Comparison of ENCODE assay signal across 27 cellular contexts in the genomic region with DNA sequence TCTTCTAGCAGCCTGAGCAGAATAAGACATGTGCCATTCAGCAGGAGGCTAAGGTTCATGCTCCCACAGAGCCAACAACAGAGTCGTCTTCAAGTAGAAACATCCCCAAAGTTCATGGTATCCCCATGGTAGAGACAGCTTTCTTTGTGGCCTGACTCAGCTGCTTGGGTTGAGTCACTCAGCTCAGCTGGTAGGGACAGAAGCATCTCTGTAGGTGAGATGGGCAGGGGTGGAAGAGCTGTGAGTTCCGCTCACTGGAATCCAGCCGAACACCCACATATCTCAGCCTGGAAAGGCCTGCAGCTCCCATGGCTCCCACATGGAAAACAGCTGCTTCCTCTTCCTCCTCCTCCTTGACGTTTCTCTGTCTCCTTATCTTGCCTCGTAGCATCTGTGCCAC.
DNase-seq lines count a peak whose midpoint lies in the region; ATAC-seq, FAIRE-seq and TF ChIP-seq lines count a peak whose summit lies in the region.
"Had no signal": no experiment of that assay in that cellular context is flagged by ENCODE, and none has a peak within 500 bp of the region (broad histone marks: within the 10 kb centered on the region; RNA-seq: fewer than 3 reads in every experiment).

No MANE protein-coding gene starts in this region.

- H3K4me1 ChIP-seq in H1 (replicated peaks in 1 of 4; ENCODE audit: control insufficient read depth in 3 of 4, insufficient read depth in 4 of 4, low read length in 3 of 4) = no peaks in the 10 kb centered on the region
- no peaks in the 10 kb centered on the region for H3K4me1 ChIP-seq in spleen
- no peaks in the 10 kb centered on the region for H3K4me1 ChIP-seq in testis
- H3K4me1 ChIP-seq: BLaER1, gastrocnemius medialis, lower lobe of right lung, upper lobe of left lung had no signal

- H3K9ac ChIP-seq in H1 (replicated peaks in 1 of 4; ENCODE audit: extremely low read depth in 1 of 4, low read depth in 3 of 4, low read length in 3 of 4) = no peak overlapping the region
- H3K9ac ChIP-seq: BLaER1, neural progenitor cell had no signal

- H3K18ac ChIP-seq in H1 (ENCODE audit: extremely low read depth, low read length) = peak overlapping the region; percentile 33; the same call in 1 of the 2 replicates

- H3K27me3 Mint-ChIP-seq in activated CD4-positive, alpha-beta T cell treated with anti-CD3 and anti-CD28 coated beads for 36 hours = no peaks in the 10 kb centered on the region
- H3K27me3 Mint-ChIP-seq: activated T-cell treated with anti-CD3 and anti-CD28 coated beads, Interleukin-2, amount 50 U/mL, for 24 hours; central memory CD8-positive, alpha-beta T cell had no signal

- peak overlapping the region; percentile 45; the same call in 1 of the 2 replicates for H2BK5ac ChIP-seq in H1 (ENCODE audit: low read depth, low read length)

- no peak overlapping the region for H3K23ac ChIP-seq in H1 (ENCODE audit: insufficient read length)

- no peak overlapping the region for H3K4me3 ChIP-seq in H1 (ENCODE audit: extremely low read depth in 1 of 4, insufficient read depth in 2 of 4, low read depth in 3 of 4, low read length in 4 of 4)
- no peak overlapping the region for H3K4me3 ChIP-seq in spleen
- no peak overlapping the region for H3K4me3 ChIP-seq in testis
- H3K4me3 ChIP-seq: BLaER1, gastrocnemius medialis, lower lobe of right lung, neural progenitor cell, upper lobe of left lung had no signal

- H2AK5ac ChIP-seq in H1 (ENCODE audit: low read depth, low read length) = no peak overlapping the region

- no peaks in the 10 kb centered on the region for H3K23me2 ChIP-seq in H1 (ENCODE audit: low read depth, low read length)

- H4K91ac ChIP-seq in H1 (replicated peaks; ENCODE audit: insufficient read length, low read length) = no peak overlapping the region

- no peaks in the 10 kb centered on the region for H3K36me3 ChIP-seq in H1 (ENCODE audit: control insufficient read depth in 2 of 4, insufficient read depth in 4 of 4, low read length in 3 of 4)
- H3K36me3 ChIP-seq in spleen = no peaks in the 10 kb centered on the region
- no peaks in the 10 kb centered on the region for H3K36me3 ChIP-seq in testis (ENCODE audit: low read depth, missing control alignments)
- H3K36me3 ChIP-seq: BLaER1, gastrocnemius medialis, lower lobe of right lung, neural progenitor cell, upper lobe of left lung had no signal

- no peak for TF ChIP-seq POLR2A in H1 (IDR thresholded peaks at IDR 0.05; ENCODE audit: control extremely low read depth in 1 of 2, low read depth in 2 of 2, low read length in 2 of 2)
- TF ChIP-seq POLR2A in spleen (IDR thresholded peaks at IDR 0.05) = no peak
- TF ChIP-seq POLR2A in testis (IDR thresholded peaks at IDR 0.05) = no peak

- no peak overlapping the region for H2BK20ac ChIP-seq in H1 (ENCODE audit: low read length)

- H3K4me3 Mint-ChIP-seq in activated CD4-positive, alpha-beta T cell treated with anti-CD3 and anti-CD28 coated beads for 36 hours = no peak overlapping the region
- H3K4me3 Mint-ChIP-seq: activated CD4-positive, alpha-beta memory T cell treated with anti-CD3 and anti-CD28 coated beads, Interleukin-2, amount 10 ng/mL, durations not matched to agents 7 days and 5 days; activated T-cell treated with anti-CD3 and anti-CD28 coated beads, Interleukin-2, amount 50 U/mL, for 24 hours; central memory CD8-positive, alpha-beta T cell; WTC11 had no signal

- 94% methylated on average over 5 of the region's 5 CpGs; no CpG with 5 or more reads in 1 of the 2 experiments for WGBS in H1 (ENCODE audit: extremely low coverage in 1 of 2, insufficient coverage in 1 of 2, insufficient read length in 1 of 2, insufficient replicate concordance in 2 of 2, low coverage in 1 of 2, low lambda C conversion rate in 2 of 2, missing lambda C conversion rate in 1 of 2), 2 experiments
- WGBS in spleen, 5 donors = 65 to 74% (median 69%) methylated on average over 5 of the region's 5 CpGs
- WGBS in testis, 2 donors = 54 to 58% methylated on average over 5 of the region's 5 CpGs

- no peak overlapping the region for H4K8ac ChIP-seq in H1 (ENCODE audit: extremely low read depth, insufficient read depth, low read length)

- H3K36me3 Mint-ChIP-seq in activated CD4-positive, alpha-beta T cell treated with anti-CD3 and anti-CD28 coated beads for 36 hours (ENCODE audit: low read depth) = no peaks in the 10 kb centered on the region
- H3K36me3 Mint-ChIP-seq: neural progenitor cell had no signal

- H3K4ac ChIP-seq in H1 (replicated peaks; ENCODE audit: insufficient read length, low read depth, low read length) = no peak overlapping the region

- no peak for TF ChIP-seq EP300 in H1 (IDR thresholded peaks at IDR 0.05; ENCODE audit: borderline replicate concordance in 1 of 2, low read depth in 2 of 2, low read length in 2 of 2)

- peak; percentile 34 for DNase-seq in activated CD4-positive, alpha-beta T cell treated with anti-CD3 and anti-CD28 coated beads for 36 hours
- no peak for DNase-seq in activated CD4-positive, alpha-beta T cell treated with anti-CD3 and anti-CD28 coated beads, Interleukin-2, amount 50 U/mL, for 48 hours
- DNase-seq in HT1080 (ENCODE audit: low read depth) (peak; percentile 44), H1 (ENCODE audit: low read depth in 1 of 2, low spot score in 2 of 2) (no peak), pons (ENCODE audit: low spot score) (peak; percentile 3), spleen (no peak), testis (no peak), dermis blood vessel endothelial cell (no peak)
- DNase-seq: 8988T; activated CD4-positive, alpha-beta memory T cell treated with anti-CD3 and anti-CD28 coated beads, Interleukin-2, amount 10 ng/mL, durations not matched to agents 7 days and 5 days; activated naive CD4-positive, alpha-beta T cell treated with anti-CD3 and anti-CD28 coated beads, Interleukin-2, amount 50 U/mL, for 16 hours; activated T-cell treated with anti-CD3 and anti-CD28 coated beads, Interleukin-2, amount 50 U/mL, for 24 hours; aorta; gastrocnemius medialis; HCEC 1CT; islet precursor cell; lower lobe of right lung; MM.1S; NCI-H146; NCI-H69; stimulated activated CD4-positive, alpha-beta T cell treated with anti-CD3 and anti-CD28 coated beads, Interleukin-4, amount 100 ng/mL, for 4 hours; upper lobe of left lung had no signal

- no peak overlapping the region for H3K4me2 ChIP-seq in H1 (ENCODE audit: insufficient read depth in 1 of 2, low read depth in 2 of 2, low read length in 2 of 2)
- H3K4me2 ChIP-seq: BLaER1, neural progenitor cell had no signal

- no peak for TF ChIP-seq RAD21 in H1 (IDR thresholded peaks at IDR 0.05 in 1 of 2, conservative IDR thresholded peaks at IDR 0.05 in 1 of 2; ENCODE audit: low read depth in 2 of 2, low read length in 2 of 2)

- H3K9me3 ChIP-seq in H1 (ENCODE audit: insufficient read depth in 2 of 2, low read depth in 1 of 2, low read length in 1 of 2) (no peaks in the 10 kb centered on the region), spleen (no peaks in the 10 kb centered on the region), testis (no peaks in the 10 kb centered on the region)
- H3K9me3 ChIP-seq: BLaER1, gastrocnemius medialis, lower lobe of right lung had no signal

- no peak overlapping the region for H4K5ac ChIP-seq in H1 (ENCODE audit: insufficient read length, low read depth, low read length)

- no peak for TF ChIP-seq CTCF in H1 (IDR thresholded peaks at IDR 0.05; ENCODE audit: control extremely low read depth in 1 of 3, insufficient read depth in 1 of 3, low read depth in 1 of 3, low read length in 3 of 3)
- no peak for TF ChIP-seq CTCF in spleen (IDR thresholded peaks at IDR 0.05 in 8 of 11, conservative IDR thresholded peaks at IDR 0.05 in 3 of 11)
- TF ChIP-seq CTCF in testis (IDR thresholded peaks at IDR 0.05) = no peak

- H3K14ac ChIP-seq in H1 (ENCODE audit: insufficient read length) = no peak overlapping the region

- peak overlapping the region; percentile 88; the same call in 1 of the 2 replicates for H2BK12ac ChIP-seq in H1 (ENCODE audit: low read depth, low read length)

- ATAC-seq in activated CD4-positive, alpha-beta T cell treated with anti-CD3 and anti-CD28 coated beads for 36 hours = peak; percentile 80
- ATAC-seq: gastrocnemius medialis, lower lobe of right lung, WTC11 had no signal

- POLR2A ChIA-PET in activated CD4-positive, alpha-beta T cell treated with anti-CD3 and anti-CD28 coated beads for 36 hours (lab: Charles Lee) = no interaction called here
- POLR2A ChIA-PET in H1 (lab: Charles Lee; ENCODE audit: partially characterized antibody) = no interaction called here

- no peak overlapping the region for H2BK120ac ChIP-seq in H1 (replicated peaks; ENCODE audit: low read depth, low read length)

- intact Hi-C loops in activated CD4-positive, alpha-beta T cell treated with anti-CD3 and anti-CD28 coated beads for 36 hours (cut with DNase I, micrococcal nuclease) = no loop called here
- intact Hi-C loops in spleen (cut with DNase I; ENCODE audit: low total_unique reads) (no loop called here), testis (cut with DNase I; ENCODE audit: low total_unique reads) (no loop called here)

- H3K27me3 ChIP-seq in H1 (replicated peaks in 1 of 4; ENCODE audit: control insufficient read depth in 3 of 4, extremely low read depth in 1 of 4, insufficient read depth in 3 of 4, low read length in 3 of 4) (no peaks in the 10 kb centered on the region; a peak in 1 of 7 replicates), spleen (replicated peaks in 1 of 7) (no peaks in the 10 kb centered on the region), testis (no peaks in the 10 kb centered on the region)
- H3K27me3 ChIP-seq: BLaER1, gastrocnemius medialis, neural progenitor cell, upper lobe of left lung had no signal

- peaks cover 2% of the 10 kb centered on the region for H3K4me1 Mint-ChIP-seq in activated CD4-positive, alpha-beta T cell treated with anti-CD3 and anti-CD28 coated beads for 36 hours
- H3K4me1 Mint-ChIP-seq: central memory CD8-positive, alpha-beta T cell; neural progenitor cell had no signal

- H3K27ac ChIP-seq in H1 (ENCODE audit: low read depth, low read length) = no peak overlapping the region
- no peak overlapping the region for H3K27ac ChIP-seq in spleen
- no peak overlapping the region for H3K27ac ChIP-seq in testis
- H3K27ac ChIP-seq: BLaER1, gastrocnemius medialis, lower lobe of right lung, neural progenitor cell, upper lobe of left lung had no signal

- no peaks in the 10 kb centered on the region for H3K79me2 ChIP-seq in H1 (ENCODE audit: control insufficient read depth in 1 of 2, insufficient read depth in 2 of 2, low read length in 2 of 2)

- no peak overlapping the region for H3K27ac Mint-ChIP-seq in activated CD4-positive, alpha-beta T cell treated with anti-CD3 and anti-CD28 coated beads for 36 hours
- H3K27ac Mint-ChIP-seq: activated CD4-positive, alpha-beta memory T cell treated with anti-CD3 and anti-CD28 coated beads, Interleukin-2, amount 10 ng/mL, durations not matched to agents 7 days and 5 days; activated T-cell treated with anti-CD3 and anti-CD28 coated beads, Interleukin-2, amount 50 U/mL, for 24 hours; neural progenitor cell; WTC11 had no signal

- no peak overlapping the region for H3K56ac ChIP-seq in H1 (replicated peaks; ENCODE audit: insufficient read length, low read depth, low read length)

- FAIRE-seq in H1 (lab: Jason Lieb, UNC) = no peak
- FAIRE-seq: GM18507 had no signal

- no peak overlapping the region; the same call in 1 of the 2 replicates for H2AFZ ChIP-seq in H1 (ENCODE audit: low read length)
- H2AFZ ChIP-seq: neural progenitor cell had no signal

- H4K20me1 ChIP-seq in H1 (replicated peaks in 1 of 2; ENCODE audit: control insufficient read depth in 1 of 2, insufficient read depth in 2 of 2, low read length in 2 of 2) = no peaks in the 10 kb centered on the region
- H4K20me1 ChIP-seq: BLaER1 had no signal

- H2BK15ac ChIP-seq in H1 (ENCODE audit: low read length) = peak overlapping the region; percentile 10; the same call in 1 of the 2 replicates

- no peaks in the 10 kb centered on the region for H3K79me1 ChIP-seq in H1 (ENCODE audit: low read depth, low read length)

- H3K9me3 Mint-ChIP-seq in activated CD4-positive, alpha-beta T cell treated with anti-CD3 and anti-CD28 coated beads for 36 hours (ENCODE audit: low read depth) = no peaks in the 10 kb centered on the region
- H3K9me3 Mint-ChIP-seq: activated T-cell treated with anti-CD3 and anti-CD28 coated beads, Interleukin-2, amount 50 U/mL, for 24 hours; central memory CD8-positive, alpha-beta T cell had no signal

- CTCF ChIA-PET in activated CD4-positive, alpha-beta T cell treated with anti-CD3 and anti-CD28 coated beads for 36 hours (lab: Charles Lee) = interaction anchor here (1.5 to 2.1 kb wide), 2 partner anchors 15 to 38 kb away, joined by 3 to 8 read pairs; no protein-coding TSS in a partner anchor
- CTCF ChIA-PET in H1 (lab: Charles Lee; ENCODE audit: partially characterized antibody) = interaction anchor here (1.3 kb wide), 1 partner anchor 14 kb away, joined by 3 read pairs; no protein-coding TSS in a partner anchor

Comparison
In these comparisons a context has a peak if more than half of its experiments do, and no peak if none do; other contexts are left out.
1. DNase-seq: peak in activated CD4-positive, alpha-beta T cell treated with anti-CD3 and anti-CD28 coated beads for 36 hours (single experiment), HT1080 (single experiment) and pons (single experiment); none in activated CD4-positive, alpha-beta T cell treated with anti-CD3 and anti-CD28 coated beads, Interleukin-2, amount 50 U/mL, for 48 hours (0 of 2), H1 (0 of 2), spleen (single experiment), testis (single experiment) and dermis blood vessel endothelial cell (single experiment).